In the genomic region with DNA sequence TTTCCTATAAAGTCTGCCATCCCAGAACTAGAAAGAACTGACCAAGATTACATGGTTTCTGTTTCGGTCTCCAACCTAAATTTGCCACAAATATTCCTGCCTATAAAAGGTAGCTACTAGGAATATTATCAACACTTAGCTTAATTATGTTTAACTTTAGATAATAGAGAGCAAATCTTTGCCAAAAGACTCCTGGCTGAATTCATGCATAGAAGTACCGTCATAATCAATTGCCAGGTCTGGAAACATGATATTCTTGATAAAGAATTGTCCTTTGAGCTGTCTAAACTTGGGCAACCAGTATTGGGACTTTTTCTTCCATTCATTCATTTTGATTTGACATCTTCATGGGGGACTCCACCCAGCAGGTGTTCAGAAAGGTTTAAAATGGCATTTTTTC, we compare ENCODE assay signal across 22 cellular contexts. TPM values are rescaled to one million over a fixed set of nuclear protein-coding genes. Genes with fewer than 3 reads are reported as not detected.
"Had no signal": no experiment of that assay in that cellular context is flagged by ENCODE, and none has a peak within 500 bp of the region (broad histone marks: within the 10 kb centered on the region; RNA-seq: fewer than 3 reads in every experiment).

No MANE protein-coding gene starts in this region.

- H3K4me1 Mint-ChIP-seq: immature natural killer cell; neural progenitor cell; stimulated activated naive B cell treated with anti-CD40 and anti-IgM and Interleukin-4, amounts not matched to agents 10 μg/mL and 1 μg/mL and 100 μg/mL, for 72 hours; stimulated activated naive CD8-positive, alpha-beta T cell treated with anti-CD3 and anti-CD28 coated beads, Interleukin-15, amount 100 ng/mL, for 72 hours had no signal

- H3K27ac Mint-ChIP-seq: dendritic cell treated with granulocyte-macrophage colony-stimulating factor and Interleukin-4, amounts not matched to agents 40 ng/mL and 50 ng/mL, for 4 days; effector memory CD8-positive, alpha-beta T cell; immature natural killer cell; memory B cell; mesothelial cell of epicardium; natural killer cell treated with Interleukin-12 subunit alpha and Interleukin-12 subunit beta and Interleukin-15 and Interleukin-18, amount 100 ng/mL, for 72 hours; neural progenitor cell; stimulated activated naive B cell treated with anti-CD40 and anti-IgM and Interleukin-4, amounts not matched to agents 10 μg/mL and 1 μg/mL and 100 μg/mL, for 72 hours; stimulated activated naive CD8-positive, alpha-beta T cell treated with anti-CD3 and anti-CD28 coated beads, Interleukin-15, amount 100 ng/mL, for 72 hours had no signal

- H3K9me3 Mint-ChIP-seq: dendritic cell treated with granulocyte-macrophage colony-stimulating factor and Interleukin-4, amounts not matched to agents 40 ng/mL and 50 ng/mL, for 4 days; effector memory CD8-positive, alpha-beta T cell; memory B cell; stimulated activated naive CD8-positive, alpha-beta T cell treated with anti-CD3 and anti-CD28 coated beads, Interleukin-15, amount 100 ng/mL, for 72 hours had no signal

- DNase-seq: effector memory CD8-positive, alpha-beta T cell; esophagus squamous epithelium; foreskin fibroblast; glutamatergic neuron; immature natural killer cell; left ventricle myocardium inferior; lower lobe of right lung; nucleus accumbens; ovary; stimulated activated CD4-positive, alpha-beta T cell treated with anti-CD3 and anti-CD28 coated beads, Interleukin-2, amount 100 ng/mL, for 24 hours; stimulated activated CD4-positive, alpha-beta T cell treated with anti-CD3 and anti-CD28 coated beads, Interleukin-4, amount 100 ng/mL, for 4 hours; stimulated activated naive B cell treated with anti-CD40 and anti-IgM and Interleukin-4, amounts not matched to agents 10 μg/mL and 1 μg/mL and 100 μg/mL, for 72 hours; stimulated activated naive CD8-positive, alpha-beta T cell treated with anti-CD3 and anti-CD28 coated beads, Interleukin-15, amount 100 ng/mL, for 72 hours; trophoblast cell had no signal

- H3K27me3 Mint-ChIP-seq: dendritic cell treated with granulocyte-macrophage colony-stimulating factor and Interleukin-4, amounts not matched to agents 40 ng/mL and 50 ng/mL, for 4 days; memory B cell had no signal

- H3K36me3 Mint-ChIP-seq: immature natural killer cell; memory B cell; stimulated activated naive B cell treated with anti-CD40 and anti-IgM and Interleukin-4, amounts not matched to agents 10 μg/mL and 1 μg/mL and 100 μg/mL, for 72 hours had no signal

- ATAC-seq: effector memory CD8-positive, alpha-beta T cell; gastroesophageal sphincter; lower lobe of right lung; natural killer cell treated with Interleukin-12 subunit alpha and Interleukin-12 subunit beta and Interleukin-15 and Interleukin-18, amount 100 ng/mL, for 72 hours; sciatic nerve; stimulated activated naive B cell treated with anti-CD40 and anti-IgM and Interleukin-4, amounts not matched to agents 10 μg/mL and 1 μg/mL and 100 μg/mL, for 72 hours; stimulated activated naive CD8-positive, alpha-beta T cell treated with anti-CD3 and anti-CD28 coated beads, Interleukin-15, amount 100 ng/mL, for 72 hours had no signal

- H3K27ac ChIP-seq: esophagus squamous epithelium, gastroesophageal sphincter, left ventricle myocardium inferior, lower lobe of right lung, neural progenitor cell, ovary, thoracic aorta had no signal

- H3K4me3 Mint-ChIP-seq: dendritic cell treated with granulocyte-macrophage colony-stimulating factor and Interleukin-4, amounts not matched to agents 40 ng/mL and 50 ng/mL, for 4 days; effector memory CD8-positive, alpha-beta T cell; immature natural killer cell; memory B cell; mesothelial cell of epicardium; natural killer cell treated with Interleukin-12 subunit alpha and Interleukin-12 subunit beta and Interleukin-15 and Interleukin-18, amount 100 ng/mL, for 72 hours; neural progenitor cell; stimulated activated naive B cell treated with anti-CD40 and anti-IgM and Interleukin-4, amounts not matched to agents 10 μg/mL and 1 μg/mL and 100 μg/mL, for 72 hours; stimulated activated naive CD8-positive, alpha-beta T cell treated with anti-CD3 and anti-CD28 coated beads, Interleukin-15, amount 100 ng/mL, for 72 hours had no signal

RNA-seq across cellular contexts. Expression of a gene that starts 27.8 kb away (rescaled TPM):
- total RNA-seq: natural killer cell treated with Interleukin-12 subunit alpha and Interleukin-12 subunit beta and Interleukin-15 and Interleukin-18, amount 100 ng/mL, for 72 hours had no signal
